In the genomic region with DNA sequence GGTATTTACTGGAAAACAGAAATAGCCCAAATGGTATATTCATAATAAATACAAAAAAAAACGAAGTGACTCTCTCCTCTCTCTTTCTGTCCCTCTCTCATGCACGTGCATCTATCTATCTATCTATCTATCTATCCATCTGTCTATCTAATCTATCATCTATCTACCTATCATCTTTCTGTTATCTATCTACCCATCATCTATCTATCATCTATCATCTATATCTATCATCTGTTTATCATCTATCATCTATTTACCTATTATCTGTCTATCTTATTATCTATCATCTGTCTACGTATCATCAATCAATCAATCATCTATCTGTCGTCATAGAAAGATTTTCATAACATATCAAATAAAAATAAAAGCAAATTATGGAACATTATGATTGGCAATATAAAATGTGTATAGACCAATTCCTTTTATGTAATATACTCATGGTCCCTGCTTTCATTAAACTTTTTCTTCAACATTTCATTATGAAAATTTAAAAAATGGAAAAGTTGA, we compare ENCODE assay signal across 34 cellular contexts.
"Had no signal": no experiment of that assay in that cellular context is flagged by ENCODE, and none has a peak within 500 bp of the region (broad histone marks: within the 10 kb centered on the region; RNA-seq: fewer than 3 reads in every experiment).

No MANE protein-coding gene starts in this region.

- ATAC-seq: activated CD8-positive, alpha-beta T cell treated with anti-CD3 and anti-CD28 coated beads for 36 hours; activated naive CD4-positive, alpha-beta T cell treated with anti-CD3 and anti-CD28 coated beads, Interleukin-2, amount 50 U/mL, for 72 hours; activated T-helper 17 cell treated with anti-CD3 and anti-CD28 coated beads, Interleukin-2, amount 50 U/mL, for 72 hours had no signal

- H3K9me3 Mint-ChIP-seq: activated B cell treated with CpG ODN at 0.5 μM for 24 hours; activated CD4-positive, alpha-beta memory T cell treated with anti-CD3 and anti-CD28 coated beads for 36 hours; activated CD4-positive, alpha-beta T cell treated with anti-CD3 and anti-CD28 coated beads, Interleukin-2, amount 10 ng/mL, durations not matched to agents 24 days and 14 days; activated CD8-positive, alpha-beta T cell treated with anti-CD3 and anti-CD28 coated beads for 36 hours; activated naive CD4-positive, alpha-beta T cell treated with anti-CD3 and anti-CD28 coated beads for 36 hours; activated naive CD4-positive, alpha-beta T cell treated with anti-CD3 and anti-CD28 coated beads, Interleukin-2, amount 50 U/mL, for 72 hours; activated naive CD8-positive, alpha-beta T cell treated with anti-CD3 and anti-CD28 coated beads for 36 hours; activated T-cell treated with anti-CD3 and anti-CD28 coated beads, Interleukin-2, amount 50 U/mL, for 24 hours; activated T-helper 1 cell treated with anti-CD3 and anti-CD28 coated beads, Interleukin-12 subunit alpha, Interleukin-12 subunit beta, Interleukin-2, Interleukin-4 antibody, amounts not matched to agents 30 ng/mL and 10 ng/mL and 1 ng/mL, durations not matched to agents 14 hours and 24 hours and 36 hours; activated T-helper 17 cell treated with anti-CD3 and anti-CD28 coated beads, Interleukin-2, amount 50 U/mL, for 72 hours; brain; T-helper 1 cell treated with Interleukin-12 subunit alpha and Interleukin-12 subunit beta and Interleukin-4 antibody, amounts not matched to agents 30 μg/mL and 1 μg/mL, for 36 hours; T-helper 2 cell treated with Interferon-gamma antibody and Interleukin-4, amounts not matched to agents 5 μg/mL and 100 μg/mL, for 36 hours had no signal

- H3K4me3 Mint-ChIP-seq: activated B cell treated with CpG ODN at 0.5 μM for 24 hours; activated CD4-positive, alpha-beta memory T cell treated with anti-CD3 and anti-CD28 coated beads for 36 hours; activated CD4-positive, alpha-beta T cell treated with anti-CD3 and anti-CD28 coated beads, Interleukin-2, amount 10 ng/mL, durations not matched to agents 24 days and 14 days; activated CD8-positive, alpha-beta T cell treated with anti-CD3 and anti-CD28 coated beads for 36 hours; activated naive CD4-positive, alpha-beta T cell treated with anti-CD3 and anti-CD28 coated beads for 36 hours; activated naive CD8-positive, alpha-beta T cell treated with anti-CD3 and anti-CD28 coated beads for 36 hours; activated T-cell treated with anti-CD3 and anti-CD28 coated beads, Interleukin-2, amount 50 U/mL, for 24 hours; activated T-helper 1 cell treated with anti-CD3 and anti-CD28 coated beads, Interleukin-12 subunit alpha, Interleukin-12 subunit beta, Interleukin-2, Interleukin-4 antibody, amounts not matched to agents 30 ng/mL and 10 ng/mL and 1 ng/mL, durations not matched to agents 14 hours and 24 hours and 36 hours; activated T-helper 17 cell treated with anti-CD3 and anti-CD28 coated beads, Interleukin-2, amount 50 U/mL, for 72 hours; brain; T-helper 1 cell treated with Interleukin-12 subunit alpha and Interleukin-12 subunit beta and Interleukin-4 antibody, amounts not matched to agents 30 μg/mL and 1 μg/mL, for 36 hours; T-helper 2 cell treated with Interferon-gamma antibody and Interleukin-4, amounts not matched to agents 5 μg/mL and 100 μg/mL, for 36 hours had no signal

- H3K9me3 ChIP-seq: ascending aorta had no signal

- H3K4me1 ChIP-seq: ascending aorta had no signal

- DNase-seq: activated B cell treated with CpG ODN at 0.5 μM for 24 hours; activated CD4-positive, alpha-beta memory T cell treated with anti-CD3 and anti-CD28 coated beads for 36 hours; activated CD4-positive, alpha-beta T cell treated with anti-CD3 and anti-CD28 coated beads for 4 hours; activated CD4-positive, alpha-beta T cell treated with anti-CD3 and anti-CD28 coated beads, Interleukin-2, amount 10 ng/mL, durations not matched to agents 24 days and 14 days; activated CD4-positive, alpha-beta T cell treated with anti-CD3 and anti-CD28 coated beads, Interleukin-2, amount 50 U/mL, for 1 hour; activated CD4-positive, alpha-beta T cell treated with anti-CD3 and anti-CD28 coated beads, Interleukin-2, amount 50 U/mL, for 4 hours; activated CD4-positive, CD25-positive, alpha-beta regulatory T cell treated with anti-CD3 and anti-CD28 coated beads, Interleukin-2, amount 50 U/mL, for 72 hours; activated CD8-positive, alpha-beta memory T cell treated with anti-CD3 and anti-CD28 coated beads, Interleukin-2, amount 50 U/mL, for 4 hours; activated CD8-positive, alpha-beta T cell treated with anti-CD3 and anti-CD28 coated beads for 36 hours; activated effector memory CD4-positive, alpha-beta T cell treated with anti-CD3 and anti-CD28 coated beads, Interleukin-2, amount 50 U/mL, for 16 hours; activated gamma-delta T cell treated with Interleukin-2 at 50 U/mL for 16 hours; activated naive CD4-positive, alpha-beta T cell; activated naive CD4-positive, alpha-beta T cell treated with anti-CD3 and anti-CD28 coated beads for 36 hours; activated naive CD4-positive, alpha-beta T cell treated with anti-CD3 and anti-CD28 coated beads, Interleukin-2, amount 50 U/mL, for 16 hours; activated naive CD8-positive, alpha-beta T cell treated with anti-CD3 and anti-CD28 coated beads for 36 hours; activated T-cell treated with anti-CD3 and anti-CD28 coated beads, Interleukin-2, amount 50 U/mL, for 24 hours; activated T-cell treated with anti-CD3 and anti-CD28 coated beads, Interleukin-2, amount 50 U/mL, for 48 hours; amygdala; anterior cingulate cortex; caudate nucleus; T-helper 1 cell; T-helper 2 cell; T-helper 9 cell had no signal

- H3K27ac Mint-ChIP-seq: activated B cell treated with CpG ODN at 0.5 μM for 24 hours; activated CD4-positive, alpha-beta memory T cell treated with anti-CD3 and anti-CD28 coated beads for 36 hours; activated CD4-positive, alpha-beta T cell treated with anti-CD3 and anti-CD28 coated beads, Interleukin-2, amount 10 ng/mL, durations not matched to agents 24 days and 14 days; activated CD8-positive, alpha-beta T cell treated with anti-CD3 and anti-CD28 coated beads for 36 hours; activated naive CD4-positive, alpha-beta T cell treated with anti-CD3 and anti-CD28 coated beads for 36 hours; activated naive CD4-positive, alpha-beta T cell treated with anti-CD3 and anti-CD28 coated beads, Interleukin-2, amount 50 U/mL, for 72 hours; activated naive CD8-positive, alpha-beta T cell treated with anti-CD3 and anti-CD28 coated beads for 36 hours; activated T-cell treated with anti-CD3 and anti-CD28 coated beads, Interleukin-2, amount 50 U/mL, for 24 hours; activated T-helper 1 cell treated with anti-CD3 and anti-CD28 coated beads, Interleukin-12 subunit alpha, Interleukin-12 subunit beta, Interleukin-2, Interleukin-4 antibody, amounts not matched to agents 30 ng/mL and 10 ng/mL and 1 ng/mL, durations not matched to agents 14 hours and 24 hours and 36 hours; activated T-helper 17 cell treated with anti-CD3 and anti-CD28 coated beads, Interleukin-2, amount 50 U/mL, for 72 hours; brain; T-helper 1 cell treated with Interleukin-12 subunit alpha and Interleukin-12 subunit beta and Interleukin-4 antibody, amounts not matched to agents 30 μg/mL and 1 μg/mL, for 36 hours; T-helper 2 cell treated with Interferon-gamma antibody and Interleukin-4, amounts not matched to agents 5 μg/mL and 100 μg/mL, for 36 hours had no signal

- H3K36me3 ChIP-seq: ascending aorta, cardiac muscle cell had no signal

- H3K4me1 Mint-ChIP-seq: activated B cell treated with CpG ODN at 0.5 μM for 24 hours had no signal

- FAIRE-seq: bronchial epithelial cell, TTC549 had no signal

- H3K27me3 ChIP-seq: ascending aorta, cardiac muscle cell had no signal

- H3K4me3 ChIP-seq: ascending aorta, cardiac muscle cell had no signal

- H3K27ac ChIP-seq: ascending aorta, cardiac muscle cell, VCaP had no signal

- H3K27me3 Mint-ChIP-seq: activated B cell treated with CpG ODN at 0.5 μM for 24 hours; activated CD4-positive, alpha-beta memory T cell treated with anti-CD3 and anti-CD28 coated beads for 36 hours; activated CD4-positive, alpha-beta T cell treated with anti-CD3 and anti-CD28 coated beads, Interleukin-2, amount 10 ng/mL, durations not matched to agents 24 days and 14 days; activated CD8-positive, alpha-beta T cell treated with anti-CD3 and anti-CD28 coated beads for 36 hours; activated naive CD8-positive, alpha-beta T cell treated with anti-CD3 and anti-CD28 coated beads for 36 hours; activated T-cell treated with anti-CD3 and anti-CD28 coated beads, Interleukin-2, amount 50 U/mL, for 24 hours; activated T-helper 17 cell treated with anti-CD3 and anti-CD28 coated beads, Interleukin-2, amount 50 U/mL, for 72 hours had no signal
